Comparison of ENCODE assay signal across 13 cellular contexts in the genomic region with DNA sequence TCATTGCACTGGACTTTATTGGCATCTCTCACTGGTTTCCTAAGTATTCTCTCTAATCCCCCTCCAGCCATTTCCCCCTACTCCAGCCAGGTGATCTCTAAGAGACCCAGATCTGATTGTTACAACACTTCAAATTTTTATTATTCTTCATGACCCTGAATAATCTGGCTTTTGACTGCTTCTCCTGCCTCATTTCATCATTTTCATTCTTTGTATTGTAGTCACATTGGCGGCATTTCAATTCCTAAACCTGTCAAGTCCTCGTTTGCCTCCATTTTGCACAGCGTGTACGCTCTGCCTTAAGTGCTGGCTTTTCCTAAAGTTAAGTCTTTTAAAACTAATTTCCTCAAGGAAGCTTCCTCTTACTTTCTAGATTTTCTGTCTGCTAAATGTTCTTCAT. TPM values are rescaled to one million over a fixed set of nuclear protein-coding genes. Genes with fewer than 3 reads are reported as not detected.
DNase-seq lines count a peak whose midpoint lies in the region; ATAC-seq, FAIRE-seq and TF ChIP-seq lines count a peak whose summit lies in the region.
"Had no signal": no experiment of that assay in that cellular context is flagged by ENCODE, and none has a peak within 500 bp of the region (broad histone marks: within the 10 kb centered on the region; RNA-seq: fewer than 3 reads in every experiment).

No MANE protein-coding gene starts in this region.

- DNase-seq in A549 (ENCODE audit: low read depth in 1 of 2, low spot score in 1 of 2): no peak
- DNase-seq in Calu3: no peak
- no peak for DNase-seq in activated naive CD8-positive, alpha-beta T cell treated with anti-CD3 and anti-CD28 coated beads, Interleukin-2, amount 50 U/mL, for 24 hours
- peak; percentile 46 for DNase-seq in fibroblast of the conjunctiva (ENCODE audit: low read depth)
- no peak for DNase-seq in COLO829 (ENCODE audit: low spot score)
- no peak for DNase-seq in NCI-H2081 treated with DMSO at 0.1 percent for 48 hours (lab: John Stamatoyannopoulos, UW)
- no peak for DNase-seq in DMS153 (lab: John Stamatoyannopoulos, UW)
- no peak for DNase-seq in cortex of kidney (lab: John Stamatoyannopoulos, UW)
- DNase-seq: activated CD4-positive, alpha-beta T cell treated with anti-CD3 and anti-CD28 coated beads for 4 hours; NCI-H1105 treated with DMSO at 0.1 percent for 48 hours; NCI-H526 treated with DMSO at 0.1 percent for 48 hours had no signal

- no peaks in the 10 kb centered on the region for H3K9me3 ChIP-seq in A549
- H3K9me3 ChIP-seq: esophagus muscularis mucosa had no signal

- no peak for TF ChIP-seq POLR2A in A549 (IDR thresholded peaks at IDR 0.05; ENCODE audit: low read length)

- no peak for TF ChIP-seq EP300 in A549 (IDR thresholded peaks at IDR 0.05)

- 76% methylated on average over 4 of the region's 4 CpGs for WGBS in A549 (ENCODE audit: missing lambda C conversion rate)

- H3K36me3 Mint-ChIP-seq in Calu3 (ENCODE audit: insufficient read depth, unreplicated experiment): no peaks in the 10 kb centered on the region
- peaks cover 6% of the 10 kb centered on the region for H3K36me3 Mint-ChIP-seq in activated naive CD8-positive, alpha-beta T cell treated with anti-CD3 and anti-CD28 coated beads, Interleukin-2, amount 50 U/mL, for 24 hours (ENCODE audit: low read depth)

- intact Hi-C loops in Calu3 (cut with micrococcal nuclease; ENCODE audit: unreplicated experiment): no loop called here

- peak overlapping the region; percentile 7; the same call in 1 of the 3 replicates for H3K4me2 ChIP-seq in A549

- no TSS peak for BruUV-seq in Calu3 (replicated peaks; lab: Mats Ljungman, UMichigan)

- no peak for FAIRE-seq in A549 (lab: Jason Lieb, UNC)
- FAIRE-seq: keratinocyte had no signal

- H3K4me3 Mint-ChIP-seq in Calu3 (ENCODE audit: low read depth, unreplicated experiment): no peak overlapping the region
- no peak overlapping the region for H3K4me3 Mint-ChIP-seq in activated naive CD8-positive, alpha-beta T cell treated with anti-CD3 and anti-CD28 coated beads, Interleukin-2, amount 50 U/mL, for 24 hours

- no peak for ATAC-seq in A549
- ATAC-seq in activated naive CD8-positive, alpha-beta T cell treated with anti-CD3 and anti-CD28 coated beads, Interleukin-2, amount 50 U/mL, for 24 hours: no peak

- no peaks in the 10 kb centered on the region for H3K27me3 Mint-ChIP-seq in Calu3 (ENCODE audit: unreplicated experiment)
- H3K27me3 Mint-ChIP-seq in activated naive CD8-positive, alpha-beta T cell treated with anti-CD3 and anti-CD28 coated beads, Interleukin-2, amount 50 U/mL, for 24 hours: no peaks in the 10 kb centered on the region

- peak overlapping the region; percentile 50 for H3K27ac Mint-ChIP-seq in Calu3 (ENCODE audit: unreplicated experiment)
- peak overlapping the region; percentile 24 for H3K27ac Mint-ChIP-seq in activated naive CD8-positive, alpha-beta T cell treated with anti-CD3 and anti-CD28 coated beads, Interleukin-2, amount 50 U/mL, for 24 hours

- H3K4me1 Mint-ChIP-seq in Calu3 (ENCODE audit: low read depth, unreplicated experiment): peaks cover 11% of the 10 kb centered on the region
- H3K4me1 Mint-ChIP-seq in activated naive CD8-positive, alpha-beta T cell treated with anti-CD3 and anti-CD28 coated beads, Interleukin-2, amount 50 U/mL, for 24 hours: peaks cover 35% of the 10 kb centered on the region

- H3K27ac ChIP-seq in A549: no peak overlapping the region
- H3K27ac ChIP-seq: esophagus muscularis mucosa had no signal

- no peak for TF ChIP-seq RAD21 in A549 (conservative IDR thresholded peaks at IDR 0.05 in 1 of 2, IDR thresholded peaks at IDR 0.05 in 1 of 2)

- TF ChIP-seq CTCF in A549 (IDR thresholded peaks at IDR 0.05): no peak
- no peak for TF ChIP-seq CTCF in Calu3 (IDR thresholded peaks at IDR 0.05; ENCODE audit: unreplicated experiment)

- H3K9me3 Mint-ChIP-seq in Calu3 (ENCODE audit: low read depth, unreplicated experiment): no peaks in the 10 kb centered on the region
- no peaks in the 10 kb centered on the region for H3K9me3 Mint-ChIP-seq in activated naive CD8-positive, alpha-beta T cell treated with anti-CD3 and anti-CD28 coated beads, Interleukin-2, amount 50 U/mL, for 24 hours

- POLR2A ChIA-PET in A549 (lab: Yijun Ruan, JAX): no interaction called here

- CTCF ChIA-PET in A549 (lab: Yijun Ruan, JAX) (interaction anchor here (1.1 kb wide), 1 partner anchor 9 kb away, joined by 3 read pairs; no protein-coding TSS in a partner anchor), Calu3 (lab: Charles Lee) (no interaction called here)

- H3K4me3 ChIP-seq in A549: no peak overlapping the region
- H3K4me3 ChIP-seq: esophagus muscularis mucosa had no signal

- H3K4me1 ChIP-seq in A549: peaks cover 31% of the 10 kb centered on the region

TF ChIP-seq in A549, 52 proteins besides CTCF, POLR2A, EP300 and RAD21:
- TF ChIP-seq GATA3 (IDR thresholded peaks at IDR 0.05; ENCODE audit: borderline replicate concordance) (no peak), ZNF302 (CRISPR knock-in tag; IDR thresholded peaks at IDR 0.05) (no peak), EHF (CRISPR knock-in tag; IDR thresholded peaks at IDR 0.05) (no peak), NPAS2 (CRISPR knock-in tag; IDR thresholded peaks at IDR 0.05; ENCODE audit: borderline replicate concordance) (no peak), KDM5A (IDR thresholded peaks at IDR 0.05) (no peak), RNF2 (IDR thresholded peaks at IDR 0.05; ENCODE audit: borderline replicate concordance, low read depth) (no peak), CBX8 (IDR thresholded peaks at IDR 0.05) (no peak)
- TF ChIP-seq, protein P1, sequence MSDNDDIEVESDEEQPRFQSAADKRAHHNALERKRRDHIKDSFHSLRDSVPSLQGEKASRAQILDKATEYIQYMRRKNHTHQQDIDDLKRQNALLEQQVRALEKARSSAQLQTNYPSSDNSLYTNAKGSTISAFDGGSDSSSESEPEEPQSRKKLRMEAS (IDR thresholded peaks at IDR 0.05): no peak

RNA-seq across cellular contexts. Expression of a gene that starts 31.6 kb away (rescaled TPM):
- polyA plus RNA-seq in A549 (2011; rRNA removed): 116 and 130 TPM in 2 replicates
- polyA plus RNA-seq in A549 (2012; cell fraction: cytosol; rRNA removed): 52.8 and 82.4 TPM in 2 replicates
- 6.5 and 8.4 TPM in 2 replicates for polyA plus RNA-seq in A549 (2012; cell fraction: nucleus; rRNA removed)
- polyA plus RNA-seq in A549 (2017; fragmentation: RNase III; extraction: RNeasy Plus Mini Kit Qiagen cat#74134 plus additional on column Dnase treatment): 89.3 to 117 TPM (median 103 TPM) in 3 replicates
- polyA minus RNA-seq in A549 (2011; rRNA and poly(A)+ RNA removed): 19.0 and 28.4 TPM in 2 replicates
- 66.9 and 77.7 TPM in 2 replicates for total RNA-seq in Calu3 (2022)
